In the genomic region with DNA sequence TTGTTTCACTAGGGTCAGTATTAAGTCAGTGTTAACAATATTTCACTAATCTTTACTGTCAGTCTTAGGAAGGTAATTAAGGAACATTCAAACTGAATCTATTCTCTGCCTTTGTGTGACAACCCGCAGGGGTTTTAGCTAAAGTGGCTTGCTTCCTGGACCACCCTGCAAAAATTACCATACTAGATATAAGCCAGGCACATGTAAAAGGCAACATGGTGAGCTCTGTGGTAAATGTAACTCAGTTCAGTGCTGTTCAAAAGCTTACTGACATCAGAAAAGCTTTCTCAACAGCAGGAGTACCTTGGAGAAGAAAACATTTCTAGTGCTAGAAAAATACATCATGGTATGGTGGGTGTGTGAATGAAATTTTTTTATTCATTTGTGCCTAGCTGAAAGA, we compare ENCODE assay signal across 33 cellular contexts.
DNase-seq lines count a peak whose midpoint lies in the region; ATAC-seq and TF ChIP-seq lines count a peak whose summit lies in the region.
"Had no signal": no experiment of that assay in that cellular context is flagged by ENCODE, and none has a peak within 500 bp of the region (broad histone marks: within the 10 kb centered on the region; RNA-seq: fewer than 3 reads in every experiment).

No MANE protein-coding gene starts in this region.

- no peak for ATAC-seq in GM21447 (IDR thresholded peaks at IDR 0.05; ENCODE audit: unreplicated experiment)
- ATAC-seq: body of pancreas, GM12878, Panc1 had no signal

- H3K27ac ChIP-seq in mesodermal cell (ENCODE audit: low read depth, low read length, severe bottlenecking) = peak overlapping the region; percentile 38
- H3K27ac ChIP-seq in smooth muscle cell (ENCODE audit: low read depth) = no peak overlapping the region
- H3K27ac ChIP-seq: BLaER1, body of pancreas, esophagus muscularis mucosa, HL-60, prostate gland, sigmoid colon, stomach, thyroid gland had no signal

- H3K79me2 ChIP-seq in smooth muscle cell (ENCODE audit: low read depth) = no peaks in the 10 kb centered on the region

- H3K4me3 Mint-ChIP-seq in brain = peak overlapping the region in 4 of 5 experiments; percentile 23 to 51 (median 34)
- H3K4me3 Mint-ChIP-seq: activated CD4-positive, alpha-beta memory T cell treated with anti-CD3 and anti-CD28 coated beads for 36 hours; activated T-helper 1 cell treated with anti-CD3 and anti-CD28 coated beads, Interleukin-12 subunit alpha, Interleukin-12 subunit beta, Interleukin-2, Interleukin-4 antibody, amounts not matched to agents 30 ng/mL and 10 ng/mL and 1 ng/mL, durations not matched to agents 14 hours and 24 hours and 36 hours; nephron progenitor cell had no signal

- H3K36me3 ChIP-seq in mesodermal cell (ENCODE audit: control insufficient read depth, insufficient read depth, low read length) (no peaks in the 10 kb centered on the region), smooth muscle cell (ENCODE audit: low read depth) (no peaks in the 10 kb centered on the region)
- H3K36me3 ChIP-seq: BLaER1, esophagus muscularis mucosa, prostate gland, sigmoid colon, stomach, thyroid gland had no signal

- no peak overlapping the region for H3K4me2 ChIP-seq in smooth muscle cell
- H3K4me2 ChIP-seq: BLaER1 had no signal

- TF ChIP-seq CTCF in brain (conservative IDR thresholded peaks at IDR 0.05) (no peak), smooth muscle cell (IDR thresholded peaks at IDR 0.05; ENCODE audit: borderline replicate concordance, insufficient read depth, poor library complexity, severe bottlenecking) (no peak)

- peak overlapping the region; percentile 55 for H2AFZ ChIP-seq in smooth muscle cell (ENCODE audit: low read depth)

- H3K36me3 Mint-ChIP-seq in brain = peaks cover 9% of the 10 kb centered on the region
- H3K36me3 Mint-ChIP-seq: activated CD4-positive, alpha-beta memory T cell treated with anti-CD3 and anti-CD28 coated beads for 36 hours had no signal

- H4K20me1 ChIP-seq in smooth muscle cell (ENCODE audit: low read depth) = no peaks in the 10 kb centered on the region
- H4K20me1 ChIP-seq: BLaER1 had no signal

- H3K27me3 Mint-ChIP-seq in brain = no peaks in the 10 kb centered on the region
- H3K27me3 Mint-ChIP-seq: activated CD4-positive, alpha-beta memory T cell treated with anti-CD3 and anti-CD28 coated beads for 36 hours had no signal

- no peak overlapping the region for H3K4me3 ChIP-seq in mesodermal cell (ENCODE audit: extremely low read depth, insufficient read depth, low read length, poor library complexity, severe bottlenecking)
- H3K4me3 ChIP-seq in smooth muscle cell = no peak overlapping the region
- H3K4me3 ChIP-seq: BLaER1, body of pancreas, esophagus muscularis mucosa, GM12878, prostate gland, sigmoid colon, stomach, thyroid gland had no signal

- WGBS in mesodermal cell (ENCODE audit: insufficient coverage in 2 of 2), 2 experiments = no CpG with 5 or more reads among the region's 1 CpG
- WGBS in smooth muscle cell (ENCODE audit: low lambda C conversion rate) = 63% methylated on average over 1 of the region's 1 CpG

- H3K4me1 Mint-ChIP-seq in brain = peaks cover 21% of the 10 kb centered on the region
- H3K4me1 Mint-ChIP-seq: nephron progenitor cell had no signal

- peaks cover 10 to 32% (median 24%) of the 10 kb centered on the region in 5 experiments for H3K9me3 Mint-ChIP-seq in brain

- H3F3A ChIP-seq in smooth muscle cell (ENCODE audit: low read depth) = no peaks in the 10 kb centered on the region

- H3K9me3 ChIP-seq in mesodermal cell (ENCODE audit: control insufficient read depth, low read length) = no peaks in the 10 kb centered on the region
- no peaks in the 10 kb centered on the region for H3K9me3 ChIP-seq in smooth muscle cell (replicated peaks; ENCODE audit: low read depth)
- H3K9me3 ChIP-seq: body of pancreas, prostate gland, thyroid gland had no signal

- peak overlapping the region; percentile 3 to 78 (median 61) for H3K27ac Mint-ChIP-seq in brain
- H3K27ac Mint-ChIP-seq: activated CD4-positive, alpha-beta memory T cell treated with anti-CD3 and anti-CD28 coated beads for 36 hours; activated T-helper 1 cell treated with anti-CD3 and anti-CD28 coated beads, Interleukin-12 subunit alpha, Interleukin-12 subunit beta, Interleukin-2, Interleukin-4 antibody, amounts not matched to agents 30 ng/mL and 10 ng/mL and 1 ng/mL, durations not matched to agents 14 hours and 24 hours and 36 hours; nephron progenitor cell had no signal

- H3K9ac ChIP-seq in smooth muscle cell (ENCODE audit: low read depth) = no peak overlapping the region
- H3K9ac ChIP-seq: BLaER1 had no signal

- H3K27me3 ChIP-seq in smooth muscle cell (ENCODE audit: low read depth) = no peaks in the 10 kb centered on the region
- H3K27me3 ChIP-seq: BLaER1, body of pancreas, esophagus muscularis mucosa, sigmoid colon, stomach, thyroid gland had no signal

- DNase-seq in NCI-H146 (lab: John Stamatoyannopoulos, UW) (peak; percentile 76), smooth muscle cell (lab: John Stamatoyannopoulos, UW; ENCODE audit: unreplicated experiment) (no peak), RPMI8226 (no peak), DMS 273 (lab: John Stamatoyannopoulos, UW; ENCODE audit: unreplicated experiment) (no peak)
- DNase-seq: activated CD4-positive, alpha-beta memory T cell treated with anti-CD3 and anti-CD28 coated beads for 36 hours; activated CD4-positive, CD25-positive, alpha-beta regulatory T cell treated with anti-CD3 and anti-CD28 coated beads, Interleukin-2, amount 50 U/mL, for 72 hours; activated CD8-positive, alpha-beta memory T cell treated with anti-CD3 and anti-CD28 coated beads, Interleukin-2, amount 50 U/mL, for 4 hours; activated naive CD4-positive, alpha-beta T cell treated with Interleukin-2 at 50 U/mL for 16 hours; body of pancreas; cerebellar nuclear complex; dermis blood vessel endothelial cell; DMS153; foreskin fibroblast; HCEC 1CT; Kasumi-1; NCI-H1436; NCI-H510A treated with DMSO at 0.1 percent for 48 hours; nephron progenitor cell; SHP77; sigmoid colon; stimulated activated CD4-positive, alpha-beta T cell treated with anti-CD3 and anti-CD28 coated beads, Interleukin-4, amount 100 ng/mL, for 1 hour; stomach; thyroid gland had no signal

- H3K4me1 ChIP-seq in mesodermal cell (ENCODE audit: control insufficient read depth, insufficient read depth, low read length, poor library complexity, severe bottlenecking) (peaks cover 6% of the 10 kb centered on the region), smooth muscle cell (ENCODE audit: low read depth) (peaks cover 12% of the 10 kb centered on the region)
- H3K4me1 ChIP-seq: BLaER1, body of pancreas, esophagus muscularis mucosa, prostate gland, stomach had no signal
